Comparison of ENCODE assay signal across 1 cellular context in genomic region chr12:79935021-79935623, GRCh38.
TF ChIP-seq lines count a peak whose summit lies in the region.

PPP1R12A (minus strand) TSS chr12:79935097; CDS start chr12:79934931, 166 bp downstream.

TF ChIP-seq in HepG2, 621 proteins besides CTCF, POLR2A, EP300 and RAD21 (continued from another document):
- TF ChIP-seq ZBTB37 (CRISPR knock-in tag; IDR thresholded peaks at IDR 0.05) (no peak), ZNF788 (CRISPR knock-in tag; IDR thresholded peaks at IDR 0.05; ENCODE audit: borderline replicate concordance) (peak; percentile 63; the same call in 1 of the 2 replicates), ZHX1 (CRISPR knock-in tag; IDR thresholded peaks at IDR 0.05; ENCODE audit: low read depth) (no peak), ARNTL (CRISPR knock-in tag; IDR thresholded peaks at IDR 0.05) (peak; percentile 20; the same call in 1 of the 2 replicates), KAT8 (CRISPR knock-in tag; IDR thresholded peaks at IDR 0.05) (peak; percentile 77; the same call in 1 of the 2 replicates), ETV5 (CRISPR knock-in tag; IDR thresholded peaks at IDR 0.05; ENCODE audit: borderline replicate concordance) (no peak; the same call in 1 of the 2 replicates), HNRNPL (IDR thresholded peaks at IDR 0.05; ENCODE audit: low read depth, low read length) (0 out of 2 replicates have a peak, but pooled peaks have one; percentile 42), MTF2 (CRISPR knock-in tag; IDR thresholded peaks at IDR 0.05; ENCODE audit: borderline replicate concordance) (no peak), SMARCC2 (IDR thresholded peaks at IDR 0.05) (no peak), RCOR2 (CRISPR knock-in tag; IDR thresholded peaks at IDR 0.05) (no peak), CC2D1A (CRISPR knock-in tag; IDR thresholded peaks at IDR 0.05) (no peak), ZNF224 (CRISPR knock-in tag; IDR thresholded peaks at IDR 0.05) (no peak), KLF16 (CRISPR knock-in tag; IDR thresholded peaks at IDR 0.05) (0 out of 4 replicates have a peak, but pooled peaks of 1 of the 2 experiments have one; percentile 65), FUBP1 (CRISPR knock-in tag; IDR thresholded peaks at IDR 0.05; ENCODE audit: borderline replicate concordance) (no peak), MZF1 (CRISPR knock-in tag; IDR thresholded peaks at IDR 0.05; ENCODE audit: borderline replicate concordance) (0 out of 2 replicates have a peak, but pooled peaks have one; percentile 75), ZKSCAN1 (IDR thresholded peaks at IDR 0.05; ENCODE audit: low read length) (peak; percentile 49; the same call in 1 of the 2 replicates), ZFP62 (CRISPR knock-in tag; IDR thresholded peaks at IDR 0.05) (no peak), ZNF354B (CRISPR knock-in tag; IDR thresholded peaks at IDR 0.05) (0 out of 2 replicates have a peak, but pooled peaks have one; percentile 35), ZNF780A (CRISPR knock-in tag; IDR thresholded peaks at IDR 0.05) (no peak), NFIB (CRISPR knock-in tag; IDR thresholded peaks at IDR 0.05; ENCODE audit: borderline replicate concordance) (no peak), TFAP4 (IDR thresholded peaks at IDR 0.05; ENCODE audit: borderline replicate concordance, low read depth) (peak; percentile 54; the same call in 1 of the 2 replicates), ZNF432 (CRISPR knock-in tag; IDR thresholded peaks at IDR 0.05; ENCODE audit: borderline replicate concordance) (no peak), KLF11 (CRISPR knock-in tag; IDR thresholded peaks at IDR 0.05) (no peak; the same call in 1 of the 2 replicates), TBX2 (CRISPR knock-in tag; IDR thresholded peaks at IDR 0.05; ENCODE audit: borderline replicate concordance) (peak; percentile 27; the same call in 1 of the 2 replicates), SIX1 (CRISPR knock-in tag; IDR thresholded peaks at IDR 0.05; ENCODE audit: borderline replicate concordance) (0 out of 2 replicates have a peak, but pooled peaks have one; percentile 16), ZNF484 (CRISPR knock-in tag; IDR thresholded peaks at IDR 0.05; ENCODE audit: borderline replicate concordance, low read depth) (no peak), HNF4G (IDR thresholded peaks at IDR 0.05; ENCODE audit: borderline replicate concordance, low read depth, low read length) (no peak), HNF4G (CRISPR knock-in tag; IDR thresholded peaks at IDR 0.05; ENCODE audit: borderline replicate concordance, low read depth) (no peak), ZFP82 (CRISPR knock-in tag; IDR thresholded peaks at IDR 0.05; ENCODE audit: borderline replicate concordance) (no peak), ZSCAN25 (CRISPR knock-in tag; IDR thresholded peaks at IDR 0.05) (no peak), CHD2 (IDR thresholded peaks at IDR 0.05; ENCODE audit: low read depth, low read length) (peak; percentile 96), NBN (conservative IDR thresholded peaks at IDR 0.05) (no peak), MAZ (IDR thresholded peaks at IDR 0.05; ENCODE audit: borderline replicate concordance, low read depth, low read length) (peak; percentile 59), MAZ (CRISPR knock-in tag; IDR thresholded peaks at IDR 0.05; ENCODE audit: low read depth) (peak; percentile 30; the same call in 1 of the 2 replicates), SRSF1 (optimal IDR thresholded peaks at IDR 0.05; ENCODE audit: low read depth, low read length) (peak; percentile 76), ZNF232 (CRISPR knock-in tag; IDR thresholded peaks at IDR 0.05; ENCODE audit: borderline replicate concordance) (peak; percentile 46; the same call in 1 of the 2 replicates), ZNF138 (CRISPR knock-in tag; IDR thresholded peaks at IDR 0.05; ENCODE audit: low read depth) (no peak), DNMT1 (CRISPR knock-in tag; IDR thresholded peaks at IDR 0.05) (no peak), ZNF614 (CRISPR knock-in tag; IDR thresholded peaks at IDR 0.05; ENCODE audit: borderline replicate concordance) (0 out of 2 replicates have a peak, but pooled peaks have one; percentile 32), ZNF44 (CRISPR knock-in tag; IDR thresholded peaks at IDR 0.05) (no peak), ATF6 (CRISPR knock-in tag; conservative IDR thresholded peaks at IDR 0.05) (no peak), ZNF414 (CRISPR knock-in tag; IDR thresholded peaks at IDR 0.05) (no peak; the same call in 1 of the 2 replicates), KDM2A (CRISPR knock-in tag; IDR thresholded peaks at IDR 0.05; ENCODE audit: borderline replicate concordance, low read depth) (peak; percentile 81)
